1 cellular context compared by ENCODE assay signal in the genomic region with DNA sequence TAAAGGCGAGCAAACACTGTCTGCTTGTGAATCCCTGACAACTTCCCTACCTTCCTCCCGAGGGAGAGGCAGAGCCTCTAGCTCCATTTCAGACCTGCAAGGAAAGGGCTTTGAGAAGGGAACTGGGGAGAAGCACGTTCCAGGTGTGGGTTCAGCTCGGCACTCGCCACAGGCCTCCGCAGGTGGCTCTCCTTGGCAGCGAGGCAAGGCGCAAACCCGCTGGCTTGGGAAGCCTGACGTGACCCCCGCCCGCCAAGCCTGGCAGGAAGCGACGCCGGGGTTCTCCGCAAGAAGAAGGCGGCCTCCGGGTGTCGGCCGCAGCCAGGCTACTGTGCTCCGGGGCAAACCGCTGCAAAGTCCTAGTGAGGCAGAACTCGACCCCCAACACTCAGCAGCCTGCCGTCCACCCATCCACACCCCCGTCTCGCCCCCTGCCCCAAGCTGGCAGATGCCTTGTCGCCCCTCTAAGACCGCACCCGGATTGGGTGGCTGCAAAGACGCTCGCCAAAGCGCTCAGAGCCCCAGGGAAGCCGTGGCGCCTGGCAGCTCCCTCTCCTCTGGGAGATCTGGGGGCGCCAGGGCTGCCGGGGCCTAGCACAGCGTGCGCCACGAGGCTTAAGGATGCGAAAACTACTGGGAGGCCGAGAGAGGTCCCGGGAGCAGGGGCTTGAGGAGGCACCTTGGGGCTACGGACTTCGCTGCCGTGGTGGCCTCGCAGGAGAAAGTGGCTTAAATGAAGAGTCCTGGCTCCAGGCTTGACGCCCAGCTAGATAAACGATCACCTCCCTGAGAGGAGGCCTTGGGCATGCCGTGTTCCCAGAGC.
TF ChIP-seq lines count a peak whose summit lies in the region.

No MANE protein-coding gene starts in this region.

TF ChIP-seq in WTC11, 78 proteins besides CTCF, POLR2A, EP300 and RAD21:
- TF ChIP-seq ZNF219 (CRISPR knock-in tag; IDR thresholded peaks at IDR 0.05; ENCODE audit: borderline replicate concordance) (no peak), MAX (CRISPR knock-in tag; IDR thresholded peaks at IDR 0.05) (peak; percentile 48; the same call in 1 of the 2 replicates)
